ENCODE assay signal across 16 cellular contexts in genomic region chr3:188403404-188403803, GRCh38.
DNase-seq lines count a peak whose midpoint lies in the region; ATAC-seq and TF ChIP-seq lines count a peak whose summit lies in the region.
"Had no signal": no experiment of that assay in that cellular context is flagged by ENCODE, and none has a peak within 500 bp of the region (broad histone marks: within the 10 kb centered on the region; RNA-seq: fewer than 3 reads in every experiment).

No MANE protein-coding gene starts in this region.

- peaks cover 5% of the 10 kb centered on the region; the same call in 1 of the 2 replicates for H3K9me3 ChIP-seq in OCI-LY7 (ENCODE audit: low read length)

- H3K27ac ChIP-seq in OCI-LY7 (ENCODE audit: low read depth, low read length, poor library complexity, severe bottlenecking) (no peak overlapping the region), foreskin keratinocyte (no peak overlapping the region)
- H3K27ac ChIP-seq: C4-2B had no signal

- BruUV-seq in OCI-LY7 (replicated peaks; lab: Mats Ljungman, UMichigan), result no TSS peak

- H3K4me1 ChIP-seq in OCI-LY7 (ENCODE audit: insufficient read depth, low read length, poor library complexity, severe bottlenecking) (peaks cover 31% of the 10 kb centered on the region), foreskin keratinocyte (no peaks in the 10 kb centered on the region)

- no peak overlapping the region for H3K4me3 ChIP-seq in OCI-LY7 (ENCODE audit: low read depth, low read length, poor library complexity, severe bottlenecking)

- POLR2A ChIA-PET in OCI-LY7 (lab: Charles Lee), result interaction anchor here (0.6 to 2.0 kb wide), 2 partner anchors 9 to 36 kb away, joined by 3 to 6 read pairs; no protein-coding TSS in a partner anchor

- H3K27me3 ChIP-seq in foreskin keratinocyte, result no peaks in the 10 kb centered on the region

- ATAC-seq in activated T-cell treated with anti-CD3 and anti-CD28 coated beads, Interleukin-2, amount 50 U/mL, for 4 hours, result peak; percentile 31 to 54
- peak; percentile 51 to 74 for ATAC-seq in natural killer cell treated with Interleukin-12 subunit alpha and Interleukin-12 subunit beta and Interleukin-15 and Interleukin-18, amount 100 ng/mL, for 72 hours
- no peak for ATAC-seq in foreskin keratinocyte
- ATAC-seq in GM18498 (IDR thresholded peaks at IDR 0.05; ENCODE audit: unreplicated experiment), result no peak
- no peak for ATAC-seq in HG02884 (IDR thresholded peaks at IDR 0.05; ENCODE audit: unreplicated experiment)

- TF ChIP-seq CTCF in OCI-LY7 (conservative IDR thresholded peaks at IDR 0.05; ENCODE audit: low read length), result no peak
- no peak for TF ChIP-seq CTCF in foreskin keratinocyte (conservative IDR thresholded peaks at IDR 0.05)

- H3K9me3 Mint-ChIP-seq in activated T-cell treated with anti-CD3 and anti-CD28 coated beads, Interleukin-2, amount 50 U/mL, for 4 hours, result peaks cover 10% of the 10 kb centered on the region
- H3K9me3 Mint-ChIP-seq in activated naive CD8-positive, alpha-beta T cell treated with anti-CD3 and anti-CD28 coated beads for 36 hours, result peaks cover 11% of the 10 kb centered on the region
- peaks cover 11% of the 10 kb centered on the region for H3K9me3 Mint-ChIP-seq in natural killer cell treated with Interleukin-12 subunit alpha and Interleukin-12 subunit beta and Interleukin-15 and Interleukin-18, amount 100 ng/mL, for 72 hours

- H3K4me3 Mint-ChIP-seq in activated T-cell treated with anti-CD3 and anti-CD28 coated beads, Interleukin-2, amount 50 U/mL, for 4 hours, result no peak overlapping the region
- no peak overlapping the region for H3K4me3 Mint-ChIP-seq in activated naive CD8-positive, alpha-beta T cell treated with anti-CD3 and anti-CD28 coated beads for 36 hours
- peak overlapping the region; percentile 66 for H3K4me3 Mint-ChIP-seq in natural killer cell treated with Interleukin-12 subunit alpha and Interleukin-12 subunit beta and Interleukin-15 and Interleukin-18, amount 100 ng/mL, for 72 hours

- H3K27me3 Mint-ChIP-seq in activated T-cell treated with anti-CD3 and anti-CD28 coated beads, Interleukin-2, amount 50 U/mL, for 4 hours (ENCODE audit: low read depth), result no peaks in the 10 kb centered on the region
- no peaks in the 10 kb centered on the region for H3K27me3 Mint-ChIP-seq in activated naive CD8-positive, alpha-beta T cell treated with anti-CD3 and anti-CD28 coated beads for 36 hours
- H3K27me3 Mint-ChIP-seq in natural killer cell treated with Interleukin-12 subunit alpha and Interleukin-12 subunit beta and Interleukin-15 and Interleukin-18, amount 100 ng/mL, for 72 hours, result no peaks in the 10 kb centered on the region

- peaks cover 10% of the 10 kb centered on the region; the same call in 1 of the 2 replicates for H3K36me3 ChIP-seq in OCI-LY7 (ENCODE audit: insufficient read depth, low read length)

- H3K9me2 ChIP-seq in OCI-LY7 (ENCODE audit: insufficient read depth, low read length), result no peaks in the 10 kb centered on the region

- CTCF ChIA-PET in OCI-LY7 (lab: Charles Lee; ENCODE audit: unreplicated experiment), result no interaction called here

- no peaks in the 10 kb centered on the region for H3K79me2 ChIP-seq in OCI-LY7 (ENCODE audit: insufficient read depth, low read depth, low read length)

- H4K20me1 ChIP-seq in OCI-LY7 (ENCODE audit: insufficient read depth, low read length), result no peaks in the 10 kb centered on the region

- no peak overlapping the region for H2AFZ ChIP-seq in OCI-LY7 (ENCODE audit: low read length)

- 0 out of 2 replicates have a peak overlapping the region, but pooled peaks have one; percentile 0 for H3K4me2 ChIP-seq in OCI-LY7 (ENCODE audit: low read length)

- no peak for DNase-seq in activated T-cell treated with anti-CD3 and anti-CD28 coated beads, Interleukin-2, amount 50 U/mL, for 4 hours
- DNase-seq in activated T-cell treated with anti-CD3 and anti-CD28 coated beads, Interleukin-2, amount 50 U/mL, for 1 hour, result no peak
- DNase-seq in OCI-LY7 (ENCODE audit: low spot score) (no peak), foreskin keratinocyte (no peak)
- DNase-seq in activated naive CD8-positive, alpha-beta T cell treated with anti-CD3 and anti-CD28 coated beads for 36 hours, result no peak
- no peak for DNase-seq in natural killer cell treated with Interleukin-12 subunit alpha and Interleukin-12 subunit beta and Interleukin-15 and Interleukin-18, amount 100 ng/mL, for 72 hours (ENCODE audit: low spot score)
- DNase-seq: DMS153, H7, Kasumi-1, NCI-H1417, NCI-H1930, NCI-H2171, NCI-H82 had no signal

- H3K27ac Mint-ChIP-seq in activated naive CD8-positive, alpha-beta T cell treated with anti-CD3 and anti-CD28 coated beads for 36 hours, result peak overlapping the region; percentile 23
- peak overlapping the region; percentile 86 to 96 for H3K27ac Mint-ChIP-seq in natural killer cell treated with Interleukin-12 subunit alpha and Interleukin-12 subunit beta and Interleukin-15 and Interleukin-18, amount 100 ng/mL, for 72 hours

- H3K36me3 Mint-ChIP-seq in activated T-cell treated with anti-CD3 and anti-CD28 coated beads, Interleukin-2, amount 50 U/mL, for 4 hours (ENCODE audit: insufficient read depth), result peaks cover 30% of the 10 kb centered on the region
- H3K36me3 Mint-ChIP-seq in activated naive CD8-positive, alpha-beta T cell treated with anti-CD3 and anti-CD28 coated beads for 36 hours, result peaks cover 45% of the 10 kb centered on the region
- peaks cover 30% of the 10 kb centered on the region for H3K36me3 Mint-ChIP-seq in natural killer cell treated with Interleukin-12 subunit alpha and Interleukin-12 subunit beta and Interleukin-15 and Interleukin-18, amount 100 ng/mL, for 72 hours

- intact Hi-C loops in OCI-LY7 (cut with micrococcal nuclease; ENCODE audit: unreplicated experiment), result loop anchor here (5.0 kb wide), 3 partner anchors 316 to 661 kb away; no protein-coding TSS in a partner anchor

- H3K4me1 Mint-ChIP-seq in activated T-cell treated with anti-CD3 and anti-CD28 coated beads, Interleukin-2, amount 50 U/mL, for 4 hours (ENCODE audit: low read depth), result peaks cover 54% of the 10 kb centered on the region
- H3K4me1 Mint-ChIP-seq in activated naive CD8-positive, alpha-beta T cell treated with anti-CD3 and anti-CD28 coated beads for 36 hours, result peaks cover 46% of the 10 kb centered on the region
- H3K4me1 Mint-ChIP-seq in natural killer cell treated with Interleukin-12 subunit alpha and Interleukin-12 subunit beta and Interleukin-15 and Interleukin-18, amount 100 ng/mL, for 72 hours (ENCODE audit: low read depth in 2 of 2), result peaks cover 74 to 76% of the 10 kb centered on the region in 2 donors

Comparison
In these comparisons a context has a peak if more than half of its experiments do, and no peak if none do; other contexts are left out.
1. ATAC-seq: peak in activated T-cell treated with anti-CD3 and anti-CD28 coated beads, Interleukin-2, amount 50 U/mL, for 4 hours (2 of 2) and natural killer cell treated with Interleukin-12 subunit alpha and Interleukin-12 subunit beta and Interleukin-15 and Interleukin-18, amount 100 ng/mL, for 72 hours (2 of 2); none in foreskin keratinocyte (single experiment), GM18498 (single experiment) and HG02884 (single experiment).